Comparison of ENCODE assay signal across 8 cellular contexts in the genomic region with DNA sequence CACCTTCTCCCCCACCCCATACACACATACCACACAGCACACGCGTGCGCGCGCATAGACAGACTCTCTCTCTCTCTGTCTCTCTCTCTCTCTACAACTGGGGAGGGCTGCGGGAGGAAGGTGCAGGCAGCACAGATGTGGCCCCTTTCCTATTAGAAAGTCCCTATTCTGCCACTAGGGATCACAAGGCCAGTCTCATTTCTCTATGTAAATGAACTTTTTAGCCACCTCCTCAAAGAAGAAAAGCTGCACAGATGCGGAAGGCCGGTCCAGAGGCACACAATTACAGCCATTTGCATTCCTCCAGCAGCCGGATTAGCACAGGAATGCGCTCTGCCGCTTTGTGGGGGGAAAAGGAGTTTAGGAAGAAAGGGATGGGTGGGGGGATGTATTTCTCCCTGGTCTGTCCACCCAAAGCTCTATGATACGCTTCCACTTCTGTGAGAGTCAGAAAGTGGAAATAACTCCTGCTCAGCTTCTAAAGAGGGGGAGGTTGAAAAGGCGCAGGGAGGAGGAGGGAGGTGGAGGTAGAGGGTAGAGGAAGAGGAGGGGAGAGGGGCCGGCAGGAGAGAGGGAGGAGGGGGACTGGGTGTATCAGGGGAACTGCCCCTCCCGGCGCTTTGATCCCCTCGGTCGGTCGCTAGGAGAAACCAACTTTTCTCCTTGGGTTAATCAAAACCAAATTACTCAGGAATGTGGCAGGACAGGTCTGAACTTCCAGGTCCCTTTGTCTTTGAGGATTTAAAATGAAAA. TPM values are rescaled to one million over a fixed set of nuclear protein-coding genes. Genes with fewer than 3 reads are reported as not detected.
DNase-seq lines count a peak whose midpoint lies in the region; ATAC-seq and TF ChIP-seq lines count a peak whose summit lies in the region.

No MANE protein-coding gene starts in this region.

- H3K9me3 Mint-ChIP-seq in HFFc6: no peaks in the 10 kb centered on the region
- H3K9me3 Mint-ChIP-seq in activated naive CD4-positive, alpha-beta T cell treated with anti-CD3 and anti-CD28 coated beads, Interleukin-2, amount 50 U/mL, for 72 hours: no peaks in the 10 kb centered on the region

- H3K4me1 Mint-ChIP-seq in HFFc6 (ENCODE audit: low read depth): peaks cover 56% of the 10 kb centered on the region

- H3K4me3 Mint-ChIP-seq in HFFc6: no peak overlapping the region

- H3K36me3 Mint-ChIP-seq in HFFc6 (ENCODE audit: low read depth): peaks cover 6% of the 10 kb centered on the region; the same call in 1 of the 2 replicates
- no peaks in the 10 kb centered on the region for H3K36me3 Mint-ChIP-seq in activated naive CD4-positive, alpha-beta T cell treated with anti-CD3 and anti-CD28 coated beads, Interleukin-2, amount 50 U/mL, for 72 hours

- no peak for DNase-seq in HFFc6
- DNase-seq in UCSD-AML1 (lab: John Stamatoyannopoulos, UW; ENCODE audit: unreplicated experiment): peak; percentile 59
- peak; percentile 38 for DNase-seq in pons (ENCODE audit: low spot score)
- no peak for DNase-seq in activated naive CD4-positive, alpha-beta T cell treated with anti-CD3 and anti-CD28 coated beads, Interleukin-2, amount 50 U/mL, for 72 hours (ENCODE audit: low spot score in 2 of 2)
- no peak for DNase-seq in EL
- no peak for DNase-seq in stimulated activated CD4-positive, alpha-beta T cell treated with anti-CD3 and anti-CD28 coated beads, Interleukin-12 subunit alpha, Interleukin-12 subunit beta, amount 100 ng/mL, for 4 hours
- no peak for DNase-seq in NCI-H1436 (lab: John Stamatoyannopoulos, UW)

- no peak for TF ChIP-seq CTCF in HFFc6 (IDR thresholded peaks at IDR 0.05)

- peak; percentile 71 for ATAC-seq in GM18858 (IDR thresholded peaks at IDR 0.05; ENCODE audit: unreplicated experiment)
- ATAC-seq in activated naive CD4-positive, alpha-beta T cell treated with anti-CD3 and anti-CD28 coated beads, Interleukin-2, amount 50 U/mL, for 72 hours: no peak

- peak overlapping the region; percentile 49 for H3K27ac Mint-ChIP-seq in HFFc6
- no peak overlapping the region for H3K27ac Mint-ChIP-seq in activated naive CD4-positive, alpha-beta T cell treated with anti-CD3 and anti-CD28 coated beads, Interleukin-2, amount 50 U/mL, for 72 hours

- H3K27me3 Mint-ChIP-seq in HFFc6 (ENCODE audit: insufficient read depth): no peaks in the 10 kb centered on the region; the same call in 1 of the 2 replicates

RNA-seq across cellular contexts. Expression of a gene that starts 11.7 kb away (rescaled TPM):
- total RNA-seq in HFFc6 (2021; fragmentation: NEBNext Ultra II Directional; extraction: Animal tissue kit (Norgen Biotek cat#: 25700)): 10 to 100 TPM; 14.5 to 25.8 (median 15.8) TPM
- total RNA-seq in activated naive CD4-positive, alpha-beta T cell treated with anti-CD3 and anti-CD28 coated beads, Interleukin-2, amount 50 U/mL, for 72 hours: 1 to 10 TPM in 1 of 2 donors, under 1 TPM in 1; 0.07 to 1.7 TPM

Comparison
In these comparisons a context has a peak if more than half of its experiments do, and no peak if none do; other contexts are left out.
1. DNase-seq: peak in UCSD-AML1 (single experiment) and pons (single experiment); none in HFFc6 (single experiment), activated naive CD4-positive, alpha-beta T cell treated with anti-CD3 and anti-CD28 coated beads, Interleukin-2, amount 50 U/mL, for 72 hours (0 of 2), EL (single experiment), stimulated activated CD4-positive, alpha-beta T cell treated with anti-CD3 and anti-CD28 coated beads, Interleukin-12 subunit alpha, Interleukin-12 subunit beta, amount 100 ng/mL, for 4 hours (single experiment) and NCI-H1436 (single experiment).
2. RNA of a gene that starts 11.7 kb away (total RNA-seq): 14.5 to 25.8 TPM in HFFc6; 0.07 to 1.7 TPM in activated naive CD4-positive, alpha-beta T cell treated with anti-CD3 and anti-CD28 coated beads, Interleukin-2, amount 50 U/mL, for 72 hours; every median in the first group is over 4 times any median in the second.